In the genomic region with DNA sequence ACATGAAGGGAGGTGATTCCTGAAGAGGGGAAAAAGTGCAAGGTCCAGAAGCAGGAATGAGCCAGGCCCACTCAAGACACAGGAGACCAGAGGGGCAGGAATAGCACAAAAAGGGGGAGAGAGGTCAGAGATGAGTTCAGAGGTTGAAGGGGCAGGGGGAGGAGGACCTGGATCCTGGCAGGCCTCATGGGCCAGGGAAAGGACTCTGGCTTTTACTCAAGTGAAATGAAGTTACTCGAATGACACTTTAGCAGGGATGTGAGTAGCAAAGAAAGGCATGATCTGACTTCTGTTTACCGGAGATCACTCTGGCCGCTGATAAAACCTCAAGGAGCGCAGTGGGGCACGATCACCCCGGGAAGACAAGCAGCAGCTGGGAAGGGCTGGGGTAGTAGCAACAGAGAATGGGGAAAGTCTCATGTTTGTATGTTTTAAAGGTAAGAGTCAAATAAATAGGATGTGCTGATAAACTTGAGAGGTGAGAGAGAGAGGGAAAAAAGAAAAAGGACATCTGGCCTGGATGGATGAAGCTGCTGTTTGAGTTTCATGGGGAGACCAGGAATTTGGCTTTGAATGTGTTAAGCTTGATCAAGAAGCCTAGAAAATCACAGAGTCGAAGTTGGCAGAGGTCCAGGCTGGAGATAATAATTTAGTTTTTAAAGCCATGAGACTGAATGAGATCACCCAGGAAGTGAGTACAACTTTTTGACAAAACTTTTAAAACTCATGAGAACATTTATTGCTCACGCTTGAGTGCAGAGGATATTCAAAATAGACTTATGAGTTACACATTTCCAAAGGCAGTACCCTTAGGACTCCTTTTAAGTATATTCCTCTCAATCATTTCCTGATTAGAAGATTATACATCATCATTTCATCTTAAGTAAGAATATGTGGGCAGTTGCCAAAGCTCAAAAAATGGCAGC, we compare ENCODE assay signal across 1 cellular context.
TF ChIP-seq lines count a peak whose summit lies in the region.

No MANE protein-coding gene starts in this region.

TF ChIP-seq in WTC11, 78 proteins besides CTCF, POLR2A, EP300 and RAD21 (continued from another document):
- TF ChIP-seq, protein P1, sequence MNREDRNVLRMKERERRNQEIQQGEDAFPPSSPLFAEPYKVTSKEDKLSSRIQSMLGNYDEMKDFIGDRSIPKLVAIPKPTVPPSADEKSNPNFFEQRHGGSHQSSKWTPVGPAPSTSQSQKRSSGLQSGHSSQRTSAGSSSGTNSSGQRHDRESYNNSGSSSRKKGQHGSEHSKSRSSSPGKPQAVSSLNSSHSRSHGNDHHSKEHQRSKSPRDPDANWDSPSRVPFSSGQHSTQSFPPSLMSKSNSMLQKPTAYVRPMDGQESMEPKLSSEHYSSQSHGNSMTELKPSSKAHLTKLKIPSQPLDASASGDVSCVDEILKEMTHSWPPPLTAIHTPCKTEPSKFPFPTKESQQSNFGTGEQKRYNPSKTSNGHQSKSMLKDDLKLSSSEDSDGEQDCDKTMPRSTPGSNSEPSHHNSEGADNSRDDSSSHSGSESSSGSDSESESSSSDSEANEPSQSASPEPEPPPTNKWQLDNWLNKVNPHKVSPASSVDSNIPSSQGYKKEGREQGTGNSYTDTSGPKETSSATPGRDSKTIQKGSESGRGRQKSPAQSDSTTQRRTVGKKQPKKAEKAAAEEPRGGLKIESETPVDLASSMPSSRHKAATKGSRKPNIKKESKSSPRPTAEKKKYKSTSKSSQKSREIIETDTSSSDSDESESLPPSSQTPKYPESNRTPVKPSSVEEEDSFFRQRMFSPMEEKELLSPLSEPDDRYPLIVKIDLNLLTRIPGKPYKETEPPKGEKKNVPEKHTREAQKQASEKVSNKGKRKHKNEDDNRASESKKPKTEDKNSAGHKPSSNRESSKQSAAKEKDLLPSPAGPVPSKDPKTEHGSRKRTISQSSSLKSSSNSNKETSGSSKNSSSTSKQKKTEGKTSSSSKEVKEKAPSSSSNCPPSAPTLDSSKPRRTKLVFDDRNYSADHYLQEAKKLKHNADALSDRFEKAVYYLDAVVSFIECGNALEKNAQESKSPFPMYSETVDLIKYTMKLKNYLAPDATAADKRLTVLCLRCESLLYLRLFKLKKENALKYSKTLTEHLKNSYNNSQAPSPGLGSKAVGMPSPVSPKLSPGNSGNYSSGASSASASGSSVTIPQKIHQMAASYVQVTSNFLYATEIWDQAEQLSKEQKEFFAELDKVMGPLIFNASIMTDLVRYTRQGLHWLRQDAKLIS (CRISPR knock-in tag; IDR thresholded peaks at IDR 0.05; ENCODE audit: borderline replicate concordance): no peak
- TF ChIP-seq, protein P2, sequence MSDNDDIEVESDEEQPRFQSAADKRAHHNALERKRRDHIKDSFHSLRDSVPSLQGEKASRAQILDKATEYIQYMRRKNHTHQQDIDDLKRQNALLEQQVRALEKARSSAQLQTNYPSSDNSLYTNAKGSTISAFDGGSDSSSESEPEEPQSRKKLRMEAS (CRISPR knock-in tag; IDR thresholded peaks at IDR 0.05): no peak
- TF ChIP-seq ZNF423 (CRISPR knock-in tag; IDR thresholded peaks at IDR 0.05): no peak
- TF ChIP-seq RELA (CRISPR knock-in tag; IDR thresholded peaks at IDR 0.05; ENCODE audit: borderline replicate concordance): no peak
- no peak for TF ChIP-seq RORB (CRISPR knock-in tag; IDR thresholded peaks at IDR 0.05)
- no peak for TF ChIP-seq ZNF317 (CRISPR knock-in tag; IDR thresholded peaks at IDR 0.05; ENCODE audit: borderline replicate concordance, low read depth)
- TF ChIP-seq ATF1 (CRISPR knock-in tag; IDR thresholded peaks at IDR 0.05): no peak
- TF ChIP-seq PRRX2 (CRISPR knock-in tag; IDR thresholded peaks at IDR 0.05): no peak
- no peak for TF ChIP-seq CREM (CRISPR knock-in tag; IDR thresholded peaks at IDR 0.05)
